In genomic region chr7:99631311-99632109, GRCh38 we compare ENCODE assay signal across 9 cellular contexts. TPM values are rescaled to one million over a fixed set of nuclear protein-coding genes. Genes with fewer than 3 reads are reported as not detected.
A peak's percentile ranks its signal among the peaks of the same experiment; 100 is the strongest.
DNase-seq lines count a peak whose midpoint lies in the region; ATAC-seq, FAIRE-seq and TF ChIP-seq lines count a peak whose summit lies in the region.
"Had no signal": no experiment of that assay in that cellular context is flagged by ENCODE, and none has a peak within 500 bp of the region (broad histone marks: within the 10 kb centered on the region; RNA-seq: fewer than 3 reads in every experiment).

No MANE protein-coding gene starts in this region.

- peak; percentile 77 for DNase-seq in NCI-H2227 (lab: John Stamatoyannopoulos, UW; ENCODE audit: unreplicated experiment)
- peak; percentile 39 to 76 (median 58) for DNase-seq in K562 (ENCODE audit: extremely low read depth in 1 of 4, low spot score in 3 of 4)
- DNase-seq in lower lobe of right lung, result no peak
- DNase-seq in suprapubic skin (ENCODE audit: low spot score in 2 of 2), result no peak
- no peak for DNase-seq in GM20000 (ENCODE audit: low spot score)
- no peak for DNase-seq in DMS79 (lab: John Stamatoyannopoulos, UW)

- H3K36me3 ChIP-seq in K562 (ENCODE audit: control insufficient read depth, insufficient read depth, low read length) (peaks cover 64% of the 10 kb centered on the region), lower lobe of right lung (peaks cover 74% of the 10 kb centered on the region), suprapubic skin (peaks cover 53% of the 10 kb centered on the region)

- peak; percentile 84 to 88 for TF ChIP-seq RAD21 in K562 (CRISPR knock-in tag; conservative IDR thresholded peaks at IDR 0.05 in 1 of 2, IDR thresholded peaks at IDR 0.05 in 1 of 2)

- FAIRE-seq in K562 (lab: Jason Lieb, UNC), result peak; percentile 87

- no peak overlapping the region for H3K4me2 ChIP-seq in K562 (ENCODE audit: insufficient read depth, low read length)

- in situ Hi-C loops in K562 (cut with MboI), result no loop called here

- no peaks in the 10 kb centered on the region for H3K9me3 ChIP-seq in K562 (replicated peaks; ENCODE audit: control insufficient read depth, insufficient read depth, low read depth, low read length)
- H3K9me3 ChIP-seq in lower lobe of right lung, result no peaks in the 10 kb centered on the region
- no peaks in the 10 kb centered on the region for H3K9me3 ChIP-seq in suprapubic skin
- H3K9me3 ChIP-seq: thoracic aorta had no signal

- H3K4me1 ChIP-seq in K562 (replicated peaks in 1 of 2; ENCODE audit: control insufficient read depth in 2 of 2, insufficient read depth in 2 of 2, low read length in 2 of 2) (peaks cover 0 to 4% of the 10 kb centered on the region in 2 experiments; a peak in 4 of 5 replicates), lower lobe of right lung (peaks cover 3% of the 10 kb centered on the region), suprapubic skin (peaks cover 15% of the 10 kb centered on the region)

- intact Hi-C loops in K562 (cut with micrococcal nuclease) (loop anchor here (1.0 to 5.0 kb wide), 4 partner anchors 207 to 360 kb away; partner anchors contain the start of genes OR2AE1 and TRIM4), lower lobe of right lung (cut with DNase I) (no loop called here)

- H3K27me3 ChIP-seq in K562 (ENCODE audit: control insufficient read depth in 2 of 2, insufficient read depth in 2 of 2, low read length in 2 of 2) (no peaks in the 10 kb centered on the region), lower lobe of right lung (ENCODE audit: low read depth) (no peaks in the 10 kb centered on the region), suprapubic skin (no peaks in the 10 kb centered on the region)

- H3K9ac ChIP-seq in K562 (ENCODE audit: insufficient read depth in 1 of 2, low read depth in 2 of 2, low read length in 2 of 2), result peak overlapping the region in 1 of 2 experiments; percentile 61; a peak in 2 of 4 replicates

- H3K79me2 ChIP-seq in K562 (ENCODE audit: control insufficient read depth, insufficient read depth, low read length), result no peaks in the 10 kb centered on the region

- H3K4me3 ChIP-seq in K562 (no peak overlapping the region), lower lobe of right lung (no peak overlapping the region), suprapubic skin (no peak overlapping the region)
- H3K4me3 ChIP-seq: thoracic aorta had no signal

- 29% methylated on average over 8 of the region's 8 CpGs for WGBS in K562 (ENCODE audit: insufficient coverage, low coverage, missing lambda C conversion rate)
- 31% methylated on average over 8 of the region's 8 CpGs for WGBS in suprapubic skin

- CTCF ChIA-PET in K562 (lab: Yijun Ruan, JAX; ENCODE audit: low intra/inter-chr PET ratio), result interaction anchor here (1.1 to 1.2 kb wide), 2 partner anchors 207 to 360 kb away, joined by 5 to 8 read pairs; no protein-coding TSS in a partner anchor

- H2AFZ ChIP-seq in K562 (ENCODE audit: low read depth, low read length), result no peak overlapping the region

- TF ChIP-seq EP300 in K562 (IDR thresholded peaks at IDR 0.05; ENCODE audit: low read length), result no peak
- no peak for TF ChIP-seq EP300 in suprapubic skin (IDR thresholded peaks at IDR 0.05)

- ATAC-seq in K562, result peak; percentile 94
- peak; percentile 45 to 59 for ATAC-seq in lower lobe of right lung
- no peak for ATAC-seq in HG03565 (IDR thresholded peaks at IDR 0.05; ENCODE audit: unreplicated experiment)

- H4K20me1 ChIP-seq in K562 (replicated peaks; ENCODE audit: control insufficient read depth, insufficient read depth, low read length), result no peaks in the 10 kb centered on the region; the same call in 1 of the 2 replicates

- TF ChIP-seq POLR2A in K562 (conservative IDR thresholded peaks at IDR 0.05), result no peak
- no peak for TF ChIP-seq POLR2A in suprapubic skin (IDR thresholded peaks at IDR 0.05)

- H3K9me1 ChIP-seq in K562 (ENCODE audit: control insufficient read depth, insufficient read depth, low read length), result no peaks in the 10 kb centered on the region

- no TSS peak for BruUV-seq in K562 (replicated peaks; lab: Mats Ljungman, UMichigan)

- H3K27ac ChIP-seq in K562 (ENCODE audit: extremely low read depth, low read depth, low read length), result no peak overlapping the region; the same call in 2 of the 3 replicates
- H3K27ac ChIP-seq in lower lobe of right lung, result no peak overlapping the region
- H3K27ac ChIP-seq in suprapubic skin, result no peak overlapping the region
- H3K27ac ChIP-seq: thoracic aorta had no signal

- TF ChIP-seq CTCF in GM12872 (IDR thresholded peaks at IDR 0.05; ENCODE audit: insufficient read depth, low read depth, low read length), result peak; percentile 23; the same call in 2 of the 3 replicates
- TF ChIP-seq CTCF in K562 (IDR thresholded peaks at IDR 0.05 in 2 of 3, conservative IDR thresholded peaks at IDR 0.05 in 1 of 3; ENCODE audit: insufficient read depth in 2 of 3, low read depth in 1 of 3, low read length in 3 of 3), result peak; percentile 70 to 90 (median 80)
- peak; percentile 12 for TF ChIP-seq CTCF in lower lobe of right lung (IDR thresholded peaks at IDR 0.05)
- peak in 1 of 2 donors; percentile 9 for TF ChIP-seq CTCF in suprapubic skin (IDR thresholded peaks at IDR 0.05)
- no peak for TF ChIP-seq CTCF in GM20000 (IDR thresholded peaks at IDR 0.05; ENCODE audit: extremely low read depth, missing control alignments)

- POLR2A ChIA-PET in K562 (lab: Yijun Ruan, JAX), result interaction anchor here (0.6 to 4.3 kb wide), 11 partner anchors 9 to 208 kb away, joined by 3 to 29 read pairs (median 4); partner anchors contain the start of genes CYP3A5, ZNF655 and ZSCAN25

RNA-seq across cellular contexts. Expression of gene ZSCAN25, which starts 14.8 kb away (rescaled TPM):
- total RNA-seq in K562 (2011; cell fraction: chromatin; rRNA removed; ENCODE audit: low replicate concordance), result 45.6 and 57.6 TPM in 2 replicates
- total RNA-seq in K562 (2011; cell fraction: nucleolus; rRNA removed), result 32.4 and 33.2 TPM in 2 replicates
- 42.8 and 45.6 TPM in 2 replicates for total RNA-seq in K562 (2011; cell fraction: nucleoplasm; rRNA removed)
- total RNA-seq in K562 (2014; rRNA removed), result 13.7 and 16.9 TPM in 2 replicates
- total RNA-seq in K562 (2014; rRNA removed; fragmentation: Illumina TruSeq; extraction: Trizol), result 11.0 and 12.8 TPM in 2 replicates
- total RNA-seq in K562 (2015; rRNA removed; fragmentation: Illumina TruSeq; extraction: Trizol), result 14.4 and 15.9 TPM in 2 replicates
- total RNA-seq in K562 (2021), result 15.7 and 18.4 TPM in 2 replicates
- polyA plus RNA-seq in K562 (2011; rRNA removed), result 10.5 and 14.2 TPM in 2 replicates
- 8.9 and 10.6 TPM in 2 replicates for polyA plus RNA-seq in K562 (2011; cell fraction: cytosol; rRNA removed)
- polyA plus RNA-seq in K562 (2011; cell fraction: nucleus; rRNA removed), result 16.5 and 25.1 TPM in 2 replicates
- 10.0 and 11.0 TPM in 2 replicates for polyA plus RNA-seq in K562 (2012)
- 11.7 and 12.0 TPM in 2 replicates for polyA plus RNA-seq in K562 (2014; fragmentation: Illumina TruSeq; extraction: Trizol)
- polyA plus RNA-seq in K562 (2014; fragmentation: Nextera tagmentation; extraction: Ambion mirVana), result 1 to 10 TPM in 1 of 2 experiments, under 1 TPM in 1; 0.94 to 1.1 TPM
- 12.2 and 18.5 TPM in 2 replicates for polyA plus RNA-seq in K562 (2014; rRNA removed)
- polyA minus RNA-seq in K562 (2011; rRNA and poly(A)+ RNA removed), result 19.5 and 22.0 TPM in 2 replicates
- polyA minus RNA-seq in K562 (2011; cell fraction: cytosol; rRNA and poly(A)+ RNA removed), result 6.7 and 10.3 TPM in 2 replicates
- polyA minus RNA-seq in K562 (2011; cell fraction: nucleus; rRNA and poly(A)+ RNA removed), result 14.4 and 16.6 TPM in 2 replicates
- 16.5 TPM for total RNA-seq in lower lobe of right lung
- total RNA-seq in suprapubic skin, result 10 to 100 TPM; 15.3 to 46.1 (median 20.0) TPM

RNA-seq across cellular contexts. Expression of gene TMEM225B, which starts 33.4 kb away (rescaled TPM):
- 0.42 and 0.51 TPM in 2 replicates for total RNA-seq in K562 (2011; cell fraction: chromatin; rRNA removed; ENCODE audit: low replicate concordance)
- 4.0 and 4.3 TPM in 2 replicates for total RNA-seq in K562 (2011; cell fraction: nucleolus; rRNA removed)
- 1.6 and 1.8 TPM in 2 replicates for total RNA-seq in K562 (2011; cell fraction: nucleoplasm; rRNA removed)
- total RNA-seq in K562 (2014; rRNA removed), result 0.61 and 0.73 TPM in 2 replicates
- 0.18 and 0.70 TPM in 2 replicates for total RNA-seq in K562 (2014; rRNA removed; fragmentation: Illumina TruSeq; extraction: Trizol)
- total RNA-seq in K562 (2015; rRNA removed; fragmentation: Illumina TruSeq; extraction: Trizol), result 0.51 and 0.79 TPM in 2 replicates
- total RNA-seq in K562 (2021), result 0.60 and 1.3 TPM in 2 replicates
- polyA plus RNA-seq in K562 (2011; rRNA removed), result 0.56 and 0.93 TPM in 2 replicates
- polyA plus RNA-seq in K562 (2011; cell fraction: cytosol; rRNA removed), result 0.30 and 1.1 TPM in 2 replicates
- 2.6 and 4.8 TPM in 2 replicates for polyA plus RNA-seq in K562 (2011; cell fraction: nucleus; rRNA removed)
- polyA plus RNA-seq in K562 (2012), result 0.64 and 0.65 TPM in 2 replicates
- polyA plus RNA-seq in K562 (2014; fragmentation: Illumina TruSeq; extraction: Trizol), result 0.32 and 0.68 TPM in 2 replicates
- under 1 TPM; 0.08 to 0.25 TPM for polyA plus RNA-seq in K562 (2014; fragmentation: Nextera tagmentation; extraction: Ambion mirVana)
- polyA plus RNA-seq in K562 (2014; rRNA removed), result 0.62 and 0.94 TPM in 2 replicates
- polyA minus RNA-seq in K562 (2011; rRNA and poly(A)+ RNA removed), result 0.36 and 0.74 TPM in 2 replicates
- polyA minus RNA-seq in K562 (2011; cell fraction: cytosol; rRNA and poly(A)+ RNA removed), result not detected in 2 replicates
- polyA minus RNA-seq in K562 (2011; cell fraction: nucleus; rRNA and poly(A)+ RNA removed), result 2.2 TPM in 2 replicates
- 0.30 TPM for total RNA-seq in lower lobe of right lung
- 1 to 10 TPM; 1.4 to 6.8 (median 2.1) TPM for total RNA-seq in suprapubic skin

RNA-seq across cellular contexts. Expression of gene CYP3A5, which starts 48.3 kb away (rescaled TPM):
- total RNA-seq in K562 (2011; cell fraction: chromatin; rRNA removed; ENCODE audit: low replicate concordance), result 9.6 and 11.2 TPM in 2 replicates
- total RNA-seq in K562 (2011; cell fraction: nucleolus; rRNA removed), result 4.3 and 5.0 TPM in 2 replicates
- 4.5 and 5.9 TPM in 2 replicates for total RNA-seq in K562 (2011; cell fraction: nucleoplasm; rRNA removed)
- total RNA-seq in K562 (2014; rRNA removed) (0.73 and 1.3 TPM in 2 replicates), K562 (2014; rRNA removed; fragmentation: Illumina TruSeq; extraction: Trizol) (1.3 and 1.7 TPM in 2 replicates), K562 (2015; rRNA removed; fragmentation: Illumina TruSeq; extraction: Trizol) (1.7 and 2.8 TPM in 2 replicates), K562 (2021) (0.96 and 1.5 TPM in 2 replicates), lower lobe of right lung (15.5 TPM), suprapubic skin (100 to 1,000 TPM in 1 of 4 donors, 10 to 100 TPM in 3; 50.0 to 448 (median 92.1) TPM)
- polyA plus RNA-seq in K562 (2011; rRNA removed) (0.98 and 1.5 TPM in 2 replicates), K562 (2014; fragmentation: Illumina TruSeq; extraction: Trizol) (1.1 and 1.2 TPM in 2 replicates), K562 (2014; fragmentation: Nextera tagmentation; extraction: Ambion mirVana) (1 to 10 TPM; 1.6 TPM), K562 (2014; rRNA removed) (1.5 and 1.6 TPM in 2 replicates)
- 0.27 and 1.0 TPM in 2 replicates for polyA plus RNA-seq in K562 (2011; cell fraction: cytosol; rRNA removed)
- 9.0 and 11.0 TPM in 2 replicates for polyA plus RNA-seq in K562 (2011; cell fraction: nucleus; rRNA removed)
- 2.6 and 5.5 TPM in 2 replicates for polyA plus RNA-seq in K562 (2012)
- polyA minus RNA-seq in K562 (2011; rRNA and poly(A)+ RNA removed), result 1.8 and 2.9 TPM in 2 replicates
- 0.48 TPM in 1 of 2 replicates, not detected in the other for polyA minus RNA-seq in K562 (2011; cell fraction: cytosol; rRNA and poly(A)+ RNA removed)
- 5.1 and 7.3 TPM in 2 replicates for polyA minus RNA-seq in K562 (2011; cell fraction: nucleus; rRNA and poly(A)+ RNA removed)

Comparison
In these comparisons a context has a peak if more than half of its experiments do, and no peak if none do; other contexts are left out.
1. DNase-seq: peak in NCI-H2227 (single experiment) and K562 (4 of 4); none in lower lobe of right lung (single experiment), suprapubic skin (0 of 2), GM20000 (single experiment) and DMS79 (single experiment).